Comparison of ENCODE assay signal across 18 cellular contexts in the genomic region with DNA sequence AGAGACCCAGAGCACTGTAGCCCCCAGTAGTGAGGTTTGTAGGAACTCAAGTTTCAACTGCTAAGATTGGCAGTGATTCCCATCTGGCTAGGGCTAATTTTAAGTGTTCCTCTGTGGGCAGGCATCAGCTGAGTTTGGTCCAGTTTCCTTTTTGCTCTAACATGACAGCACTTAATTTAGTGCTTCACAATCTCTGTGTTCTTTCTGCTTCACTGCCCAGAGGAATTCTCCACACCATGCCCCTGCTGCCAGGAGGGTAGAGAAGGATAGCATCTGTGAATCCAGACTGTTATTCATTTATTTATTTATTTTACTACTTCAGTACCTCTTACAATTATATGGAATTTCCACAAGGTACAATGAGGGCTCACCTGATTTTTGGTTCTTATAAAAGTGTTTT.
"Had no signal": no experiment of that assay in that cellular context is flagged by ENCODE, and none has a peak within 500 bp of the region (broad histone marks: within the 10 kb centered on the region; RNA-seq: fewer than 3 reads in every experiment).

No MANE protein-coding gene starts in this region.

- H3K9me3 ChIP-seq: colonic mucosa, gastroesophageal sphincter, lower lobe of right lung, prostate gland had no signal

- H3K27ac ChIP-seq: colonic mucosa, gastroesophageal sphincter, lower lobe of right lung, prostate gland, spleen, transverse colon had no signal

- H3K4me1 ChIP-seq: colonic mucosa, gastroesophageal sphincter, lower lobe of right lung, prostate gland, spleen, transverse colon had no signal

- H3K27me3 Mint-ChIP-seq: activated CD4-positive, alpha-beta memory T cell treated with anti-CD3 and anti-CD28 coated beads for 36 hours; activated naive CD8-positive, alpha-beta T cell; naive thymus-derived CD8-positive, alpha-beta T cell; stimulated activated naive B cell treated with anti-CD40 and anti-IgM and Interleukin-4, amounts not matched to agents 10 μg/mL and 1 μg/mL and 100 μg/mL, for 72 hours had no signal

- H3K36me3 Mint-ChIP-seq: activated CD4-positive, alpha-beta memory T cell treated with anti-CD3 and anti-CD28 coated beads for 36 hours; activated naive CD8-positive, alpha-beta T cell; stimulated activated naive B cell treated with anti-CD40 and anti-IgM and Interleukin-4, amounts not matched to agents 10 μg/mL and 1 μg/mL and 100 μg/mL, for 72 hours had no signal

- H3K27ac Mint-ChIP-seq: activated CD4-positive, alpha-beta memory T cell treated with anti-CD3 and anti-CD28 coated beads for 36 hours; activated naive CD8-positive, alpha-beta T cell; naive thymus-derived CD8-positive, alpha-beta T cell; stimulated activated naive B cell treated with anti-CD40 and anti-IgM and Interleukin-4, amounts not matched to agents 10 μg/mL and 1 μg/mL and 100 μg/mL, for 72 hours had no signal

- H3K27me3 ChIP-seq: colonic mucosa, gastroesophageal sphincter, spleen, transverse colon had no signal

- H3K36me3 ChIP-seq: colonic mucosa, gastroesophageal sphincter, lower lobe of right lung, prostate gland, spleen, transverse colon had no signal

- DNase-seq: activated CD4-positive, alpha-beta memory T cell treated with anti-CD3 and anti-CD28 coated beads for 36 hours; activated CD4-positive, alpha-beta T cell treated with anti-CD3 and anti-CD28 coated beads for 1 hour; activated gamma-delta T cell; activated T-cell treated with anti-CD3 and anti-CD28 coated beads, Interleukin-2, amount 50 U/mL, for 4 hours; anterior cingulate cortex; colonic mucosa; lower lobe of right lung; naive thymus-derived CD8-positive, alpha-beta T cell; nucleus accumbens; spleen; stimulated activated CD4-positive, alpha-beta T cell treated with anti-CD3 and anti-CD28 coated beads, Interleukin-1b, Interleukin-23, amount 100 ng/mL, for 48 hours; stimulated activated naive B cell treated with anti-CD40 and anti-IgM and Interleukin-4, amounts not matched to agents 10 μg/mL and 1 μg/mL and 100 μg/mL, for 72 hours; T1000; transverse colon had no signal

- H3K4me3 ChIP-seq: colonic mucosa, gastroesophageal sphincter, lower lobe of right lung, prostate gland, spleen, transverse colon had no signal

- H3K4me1 Mint-ChIP-seq: naive thymus-derived CD8-positive, alpha-beta T cell; stimulated activated naive B cell treated with anti-CD40 and anti-IgM and Interleukin-4, amounts not matched to agents 10 μg/mL and 1 μg/mL and 100 μg/mL, for 72 hours had no signal

- H3K4me3 Mint-ChIP-seq: activated CD4-positive, alpha-beta memory T cell treated with anti-CD3 and anti-CD28 coated beads for 36 hours; activated naive CD8-positive, alpha-beta T cell; activated T-cell treated with anti-CD3 and anti-CD28 coated beads, Interleukin-2, amount 50 U/mL, for 4 hours; naive thymus-derived CD8-positive, alpha-beta T cell; stimulated activated naive B cell treated with anti-CD40 and anti-IgM and Interleukin-4, amounts not matched to agents 10 μg/mL and 1 μg/mL and 100 μg/mL, for 72 hours had no signal

- ATAC-seq: activated T-cell treated with anti-CD3 and anti-CD28 coated beads, Interleukin-2, amount 50 U/mL, for 4 hours; gastroesophageal sphincter; sciatic nerve had no signal
